2 cellular contexts compared by ENCODE assay signal in genomic region chr5:156076912-156077311, GRCh38.
TF ChIP-seq lines count a peak whose summit lies in the region.

No MANE protein-coding gene starts in this region.

TF ChIP-seq in HepG2, 621 proteins besides CTCF, POLR2A, EP300 and RAD21 (continued from another document):
- no peak for TF ChIP-seq ZNF670 (CRISPR knock-in tag; IDR thresholded peaks at IDR 0.05; ENCODE audit: borderline replicate concordance)

TF ChIP-seq in K562, 482 proteins besides CTCF, POLR2A, EP300 and RAD21 (continued from another document):
- peak; percentile 75 for TF ChIP-seq TFE3 (CRISPR knock-in tag; IDR thresholded peaks at IDR 0.05)
TF ChIP-seq in K562: peak in this region for 1.
